8 cellular contexts compared by ENCODE assay signal in genomic region chr5:113293613-113294340, GRCh38.
DNase-seq lines count a peak whose midpoint lies in the region; ATAC-seq and TF ChIP-seq lines count a peak whose summit lies in the region.

No MANE protein-coding gene starts in this region.

- in situ Hi-C loops in KBM-7 (cut with MboI; ENCODE audit: low pct_unique_long_range_greater_than_20kb, low sequenced_read_pairs): no loop called here

- H3K9ac ChIP-seq in subcutaneous abdominal adipose tissue (ENCODE audit: low read length in 5 of 5): peak overlapping the region; percentile 78 to 85 (median 81)

- ATAC-seq in GM21423 (IDR thresholded peaks at IDR 0.05; ENCODE audit: unreplicated experiment) (peak; percentile 14), body of pancreas (peak; percentile 12)

- TF ChIP-seq CTCF in body of pancreas (IDR thresholded peaks at IDR 0.05): no peak

- H3K36me3 ChIP-seq in body of pancreas (replicated peaks in 1 of 2; ENCODE audit: insufficient read depth in 1 of 2, low read depth in 2 of 2): no peaks in the 10 kb centered on the region
- no peaks in the 10 kb centered on the region for H3K36me3 ChIP-seq in subcutaneous abdominal adipose tissue (ENCODE audit: control insufficient read depth in 5 of 5, insufficient read depth in 5 of 5, low read length in 5 of 5)

- H3K4me3 ChIP-seq in body of pancreas (peak overlapping the region; percentile 42 to 61), subcutaneous abdominal adipose tissue (ENCODE audit: low read depth in 1 of 5, low read length in 5 of 5) (peak overlapping the region; percentile 88 to 98 (median 95))

- H3K4me1 ChIP-seq in body of pancreas (peaks cover 10% of the 10 kb centered on the region), subcutaneous abdominal adipose tissue (ENCODE audit: control insufficient read depth in 5 of 5, insufficient read depth in 5 of 5, low read length in 5 of 5) (peaks cover 0 to 38% (median 24%) of the 10 kb centered on the region in 5 donors)

- peak; percentile 26 for DNase-seq in DMS53 treated with DMSO at 0.1 percent for 48 hours (lab: John Stamatoyannopoulos, UW; ENCODE audit: unreplicated experiment)
- DNase-seq in KBM-7: peak; percentile 12
- no peak for DNase-seq in body of pancreas
- peak; percentile 39 for DNase-seq in kidney glomerular epithelial cell (lab: John Stamatoyannopoulos, UW)
- no peak for DNase-seq in NK-92 treated with Interleukin-12 subunit alpha and Interleukin-12 subunit beta, amount 100 ng/mL, for 24 hours (lab: John Stamatoyannopoulos, UW)
- DNase-seq in stimulated activated CD4-positive, alpha-beta T cell treated with anti-CD3 and anti-CD28 coated beads, Interleukin-12 subunit alpha, Interleukin-12 subunit beta, amount 100 ng/mL, for 4 hours: no peak

- H3K9me3 ChIP-seq in body of pancreas (no peaks in the 10 kb centered on the region), subcutaneous abdominal adipose tissue (ENCODE audit: control insufficient read depth in 5 of 5, low read length in 5 of 5) (no peaks in the 10 kb centered on the region)

- 5 to 8% methylated on average over 26 of the region's 26 CpGs for WGBS in body of pancreas, 2 donors

- peak overlapping the region; percentile 37 to 80 (median 74) for H3K27ac ChIP-seq in body of pancreas
- H3K27ac ChIP-seq in subcutaneous abdominal adipose tissue (ENCODE audit: low read depth, low read length): peak overlapping the region; percentile 90

- intact Hi-C loops in body of pancreas (cut with DNase I): no loop called here

- TF ChIP-seq POLR2A in body of pancreas (IDR thresholded peaks at IDR 0.05): no peak

- H3K27me3 ChIP-seq in body of pancreas: no peaks in the 10 kb centered on the region
- H3K27me3 ChIP-seq in subcutaneous abdominal adipose tissue (ENCODE audit: control insufficient read depth in 5 of 5, insufficient read depth in 4 of 5, low read length in 5 of 5): no peaks in the 10 kb centered on the region

Comparison
In these comparisons a context has a peak if more than half of its experiments do, and no peak if none do; other contexts are left out.
1. DNase-seq: peak in DMS53 treated with DMSO at 0.1 percent for 48 hours (single experiment), KBM-7 (single experiment) and kidney glomerular epithelial cell (single experiment); none in body of pancreas (0 of 4), NK-92 treated with Interleukin-12 subunit alpha and Interleukin-12 subunit beta, amount 100 ng/mL, for 24 hours (single experiment) and stimulated activated CD4-positive, alpha-beta T cell treated with anti-CD3 and anti-CD28 coated beads, Interleukin-12 subunit alpha, Interleukin-12 subunit beta, amount 100 ng/mL, for 4 hours (single experiment).